37 cellular contexts compared by ENCODE assay signal in the genomic region with DNA sequence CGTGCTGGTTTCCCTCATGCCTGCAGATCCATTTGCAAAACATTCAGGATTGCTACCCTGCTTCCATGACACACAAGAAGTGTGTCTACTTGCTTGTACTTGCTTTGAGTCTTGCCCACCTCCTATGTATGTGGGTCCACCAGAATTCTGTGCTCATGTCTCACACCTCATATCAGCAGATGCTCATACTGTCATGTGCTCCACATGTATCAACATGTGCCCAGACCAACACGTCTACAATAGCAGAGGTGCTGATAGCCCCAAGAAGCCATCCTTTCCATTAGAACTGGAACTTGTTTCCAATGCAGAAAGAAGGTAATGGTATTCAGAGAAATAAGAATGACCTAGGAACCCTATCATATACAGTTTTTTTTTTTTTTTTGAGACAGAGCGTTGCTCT. TPM values are rescaled to one million over a fixed set of nuclear protein-coding genes. Genes with fewer than 3 reads are reported as not detected.
"Had no signal": no experiment of that assay in that cellular context is flagged by ENCODE, and none has a peak within 500 bp of the region (broad histone marks: within the 10 kb centered on the region; RNA-seq: fewer than 3 reads in every experiment).

No MANE protein-coding gene starts in this region.

- H3K27me3 ChIP-seq: adrenal gland, body of pancreas, brain microvascular endothelial cell had no signal

- H3K4me3 ChIP-seq: adrenal gland, body of pancreas had no signal

- H3K9me3 ChIP-seq: adrenal gland, body of pancreas had no signal

- H3K27ac ChIP-seq: adrenal gland, body of pancreas, brain microvascular endothelial cell, VCaP had no signal

- H3K4me1 ChIP-seq: adrenal gland, body of pancreas had no signal

- FAIRE-seq: astrocyte, TTC549 had no signal

- H3K36me3 ChIP-seq: adrenal gland, brain microvascular endothelial cell had no signal

- DNase-seq: activated B cell treated with CpG ODN at 0.5 μM for 24 hours; activated CD4-positive, alpha-beta memory T cell treated with anti-CD3 and anti-CD28 coated beads for 36 hours; activated CD4-positive, alpha-beta T cell treated with anti-CD3 and anti-CD28 coated beads for 4 hours; activated CD4-positive, alpha-beta T cell treated with anti-CD3 and anti-CD28 coated beads, Interleukin-2, amount 10 ng/mL, durations not matched to agents 24 days and 14 days; activated CD4-positive, alpha-beta T cell treated with anti-CD3 and anti-CD28 coated beads, Interleukin-2, amount 50 U/mL, for 1 hour; activated CD4-positive, alpha-beta T cell treated with anti-CD3 and anti-CD28 coated beads, Interleukin-2, amount 50 U/mL, for 4 hours; activated CD4-positive, CD25-positive, alpha-beta regulatory T cell treated with anti-CD3 and anti-CD28 coated beads, Interleukin-2, amount 50 U/mL, for 72 hours; activated CD8-positive, alpha-beta memory T cell treated with anti-CD3 and anti-CD28 coated beads, Interleukin-2, amount 50 U/mL, for 4 hours; activated CD8-positive, alpha-beta T cell treated with anti-CD3 and anti-CD28 coated beads for 36 hours; activated effector memory CD4-positive, alpha-beta T cell treated with anti-CD3 and anti-CD28 coated beads, Interleukin-2, amount 50 U/mL, for 16 hours; activated gamma-delta T cell treated with Interleukin-2 at 50 U/mL for 16 hours; activated naive CD4-positive, alpha-beta T cell; activated naive CD4-positive, alpha-beta T cell treated with anti-CD3 and anti-CD28 coated beads for 36 hours; activated naive CD4-positive, alpha-beta T cell treated with anti-CD3 and anti-CD28 coated beads, Interleukin-2, amount 50 U/mL, for 16 hours; activated naive CD8-positive, alpha-beta T cell treated with anti-CD3 and anti-CD28 coated beads for 36 hours; activated T-cell treated with anti-CD3 and anti-CD28 coated beads for 4 hours; activated T-cell treated with anti-CD3 and anti-CD28 coated beads, Interleukin-2, amount 50 U/mL, for 1 hour; activated T-cell treated with anti-CD3 and anti-CD28 coated beads, Interleukin-2, amount 50 U/mL, for 4 hours; activated T-cell treated with anti-CD3 and anti-CD28 coated beads, Interleukin-2, amount 50 U/mL, for 72 hours; adrenal gland; amniotic stem cell; aorta; body of pancreas; brain microvascular endothelial cell; central memory CD4-positive, alpha-beta T cell; T-helper 1 cell; T-helper 2 cell; T-helper 9 cell had no signal

- ATAC-seq: activated CD8-positive, alpha-beta T cell treated with anti-CD3 and anti-CD28 coated beads for 36 hours; activated naive CD4-positive, alpha-beta T cell treated with anti-CD3 and anti-CD28 coated beads, Interleukin-2, amount 50 U/mL, for 72 hours; activated T-cell treated with anti-CD3 and anti-CD28 coated beads, Interleukin-2, amount 50 U/mL, for 4 hours; activated T-cell treated with anti-CD3 and anti-CD28 coated beads, Interleukin-2, amount 50 U/mL, for 72 hours; activated T-helper 17 cell treated with anti-CD3 and anti-CD28 coated beads, Interleukin-2, amount 50 U/mL, for 72 hours; body of pancreas had no signal

RNA-seq across cellular contexts. Expression of a gene that starts 27.9 kb away (rescaled TPM):
- total RNA-seq: activated B cell treated with CpG ODN at 0.5 μM for 24 hours; activated CD4-positive, alpha-beta memory T cell treated with anti-CD3 and anti-CD28 coated beads for 36 hours; activated CD4-positive, alpha-beta T cell treated with anti-CD3 and anti-CD28 coated beads, Interleukin-2, amount 10 ng/mL, durations not matched to agents 24 days and 14 days; activated CD8-positive, alpha-beta memory T cell treated with anti-CD3 and anti-CD28 coated beads for 36 hours; activated CD8-positive, alpha-beta T cell treated with anti-CD3 and anti-CD28 coated beads for 36 hours; activated naive CD4-positive, alpha-beta T cell treated with anti-CD3 and anti-CD28 coated beads for 36 hours; activated naive CD4-positive, alpha-beta T cell treated with anti-CD3 and anti-CD28 coated beads, Interleukin-2, amount 50 U/mL, for 72 hours; activated naive CD8-positive, alpha-beta T cell treated with anti-CD3 and anti-CD28 coated beads for 36 hours; activated T-cell treated with anti-CD3 and anti-CD28 coated beads, Interleukin-2, amount 50 U/mL, for 4 hours; activated T-cell treated with anti-CD3 and anti-CD28 coated beads, Interleukin-2, amount 50 U/mL, for 72 hours; activated T-helper 1 cell treated with anti-CD3 and anti-CD28 coated beads, Interleukin-12 subunit alpha, Interleukin-12 subunit beta, Interleukin-2, Interleukin-4 antibody, amounts not matched to agents 30 ng/mL and 10 ng/mL and 1 ng/mL, durations not matched to agents 14 hours and 24 hours and 36 hours; activated T-helper 17 cell treated with anti-CD3 and anti-CD28 coated beads, Interleukin-2, amount 50 U/mL, for 72 hours; astrocyte had no signal

RNA-seq across cellular contexts. Expression of a gene that starts 58.3 kb away (rescaled TPM):
- total RNA-seq: activated CD4-positive, alpha-beta memory T cell treated with anti-CD3 and anti-CD28 coated beads for 36 hours; activated CD4-positive, alpha-beta T cell treated with anti-CD3 and anti-CD28 coated beads, Interleukin-2, amount 10 ng/mL, durations not matched to agents 24 days and 14 days; activated CD8-positive, alpha-beta memory T cell treated with anti-CD3 and anti-CD28 coated beads for 36 hours; activated CD8-positive, alpha-beta T cell treated with anti-CD3 and anti-CD28 coated beads for 36 hours; activated naive CD4-positive, alpha-beta T cell treated with anti-CD3 and anti-CD28 coated beads for 36 hours; adrenal gland; aorta; astrocyte; body of pancreas; cardiac septum; cerebellum had no signal
- polyA plus RNA-seq: adrenal gland, aorta had no signal
